2 cellular contexts compared by ENCODE assay signal in genomic region chr1:1833916-1834325, GRCh38.
TF ChIP-seq lines count a peak whose summit lies in the region.

No MANE protein-coding gene starts in this region.

TF ChIP-seq in SK-N-SH, 30 proteins besides CTCF, POLR2A, EP300 and RAD21 (continued from another document):
- TF ChIP-seq REST (IDR thresholded peaks at IDR 0.05; ENCODE audit: low read depth, low read length) (no peak), NFIC (IDR thresholded peaks at IDR 0.05; ENCODE audit: borderline replicate concordance) (no peak), TEAD4 (IDR thresholded peaks at IDR 0.05; ENCODE audit: borderline replicate concordance, insufficient read depth) (no peak), TCF12 (IDR thresholded peaks at IDR 0.05) (no peak), EZH2phosphoT487 (IDR thresholded peaks at IDR 0.05; ENCODE audit: borderline replicate concordance, low read depth) (no peak)

TF ChIP-seq in SK-N-SH treated with all-trans-retinoic acid at 6 μM for 48 hours, 23 proteins besides CTCF, POLR2A, EP300 and RAD21 (continued from another document):
- TF ChIP-seq ESRRG (CRISPR knock-in tag; IDR thresholded peaks at IDR 0.05), result no peak
- no peak for TF ChIP-seq ZC3H10 (CRISPR knock-in tag; IDR thresholded peaks at IDR 0.05)
